In genomic region chr2:127398239-127398590, GRCh38 we compare ENCODE assay signal across 10 cellular contexts. TPM values are rescaled to one million over a fixed set of nuclear protein-coding genes. Genes with fewer than 3 reads are reported as not detected.
DNase-seq lines count a peak whose midpoint lies in the region; ATAC-seq lines count a peak whose summit lies in the region.
"Had no signal": no experiment of that assay in that cellular context is flagged by ENCODE, and none has a peak within 500 bp of the region (broad histone marks: within the 10 kb centered on the region; RNA-seq: fewer than 3 reads in every experiment).

No MANE protein-coding gene starts in this region.

- no peak overlapping the region for H2BK15ac ChIP-seq in neuronal stem cell (ENCODE audit: low read length)

- H4K91ac ChIP-seq in neuronal stem cell (ENCODE audit: low read depth, low read length, poor library complexity), result no peak overlapping the region

- H2BK5ac ChIP-seq in neuronal stem cell (ENCODE audit: low read length), result no peak overlapping the region

- WGBS in neuronal stem cell (ENCODE audit: extremely low coverage in 2 of 2, insufficient read length in 2 of 2, insufficient replicate concordance in 1 of 2), 2 donors, result no CpG with 5 or more reads among the region's 4 CpGs

- H3K4me2 ChIP-seq in neuronal stem cell (ENCODE audit: insufficient read depth, low read length, poor library complexity, severe bottlenecking), result no peak overlapping the region

- no peak overlapping the region for H3K4ac ChIP-seq in neuronal stem cell (ENCODE audit: low read length)

- DNase-seq in GM04503 (ENCODE audit: low read depth), result peak; percentile 76
- DNase-seq in T1000 (lab: John Stamatoyannopoulos, UW), result peak; percentile 79
- DNase-seq in neuronal stem cell (ENCODE audit: low spot score), result no peak
- DNase-seq in OCI-M2 (lab: John Stamatoyannopoulos, UW; ENCODE audit: unreplicated experiment), result no peak
- DNase-seq in NCI-H1694 (lab: John Stamatoyannopoulos, UW), result no peak

- ATAC-seq in GM21529 (IDR thresholded peaks at IDR 0.05; ENCODE audit: unreplicated experiment) (peak; percentile 93), HG03575 (IDR thresholded peaks at IDR 0.05; ENCODE audit: extremely low read depth, insufficient number of reproducible peaks, low FRiP score, unreplicated experiment) (peak; percentile 58), esophagus mucosa (peak; percentile 82)

- H3K79me1 ChIP-seq in neuronal stem cell (ENCODE audit: low read depth, low read length), result no peaks in the 10 kb centered on the region

- no peak overlapping the region for H3K4me3 ChIP-seq in neuronal stem cell (ENCODE audit: low read length in 2 of 2)

- H3K27me3 ChIP-seq in neuronal stem cell (ENCODE audit: control insufficient read depth in 3 of 3, insufficient read depth in 3 of 3, low read depth in 1 of 3, low read length in 3 of 3), result peaks cover 0 to 9% (median 0%) of the 10 kb centered on the region in 3 experiments
- H3K27me3 ChIP-seq: neutrophil had no signal

- no peak overlapping the region for H2BK12ac ChIP-seq in neuronal stem cell (ENCODE audit: low read length)

- no peak overlapping the region for H3K9ac ChIP-seq in neuronal stem cell (ENCODE audit: low read depth, low read length, poor library complexity)

- no peak overlapping the region for H3K14ac ChIP-seq in neuronal stem cell (ENCODE audit: low read length)

- no peak overlapping the region for H4K8ac ChIP-seq in neuronal stem cell (ENCODE audit: low read depth, low read length)

- peak overlapping the region; percentile 24 for H3K18ac ChIP-seq in neuronal stem cell (ENCODE audit: low read length)

- peaks cover 2 to 9% of the 10 kb centered on the region in 2 donors for H3K4me1 ChIP-seq in neuronal stem cell (ENCODE audit: control insufficient read depth in 2 of 2, insufficient read depth in 1 of 2, low read depth in 1 of 2, low read length in 2 of 2)

- H3K9me3 ChIP-seq in neuronal stem cell (replicated peaks in 1 of 2; ENCODE audit: control insufficient read depth in 2 of 2, insufficient read depth in 1 of 2, low read depth in 1 of 2, low read length in 2 of 2), result peaks cover 0 to 3% of the 10 kb centered on the region in 2 donors
- H3K9me3 ChIP-seq: neutrophil had no signal

- H3K27ac ChIP-seq in neuronal stem cell (replicated peaks; ENCODE audit: low read length), result no peak overlapping the region
- H3K27ac ChIP-seq: neutrophil had no signal

- H2AFZ ChIP-seq in neuronal stem cell (ENCODE audit: low read length), result no peak overlapping the region

- H2AK5ac ChIP-seq in neuronal stem cell (ENCODE audit: low read depth, low read length), result peak overlapping the region; percentile 13

- H3K23ac ChIP-seq in neuronal stem cell (ENCODE audit: low read depth, low read length, poor library complexity), result no peak overlapping the region

- H2BK120ac ChIP-seq in neuronal stem cell (ENCODE audit: low read depth, low read length), result no peak overlapping the region

- no peaks in the 10 kb centered on the region for H3K36me3 ChIP-seq in neuronal stem cell (replicated peaks in 1 of 2; ENCODE audit: control insufficient read depth in 2 of 2, insufficient read depth in 2 of 2, low read length in 2 of 2)
- H3K36me3 ChIP-seq: neutrophil had no signal

RNA-seq across cellular contexts. Expression of gene MAP3K2, which starts 10.4 kb away (rescaled TPM):
- total RNA-seq in esophagus mucosa, result 30.0 TPM
- polyA plus RNA-seq in neuronal stem cell (2013, experiment 1 of 2), result 9.5 TPM
- polyA plus RNA-seq in neuronal stem cell (2013, experiment 2 of 2), result 10.4 TPM

RNA-seq across cellular contexts. Expression of gene PROC, which starts 20.0 kb away (rescaled TPM):
- 0.20 TPM for total RNA-seq in esophagus mucosa
- 0.07 TPM for polyA plus RNA-seq in neuronal stem cell (2013, experiment 1 of 2)
- 0.07 TPM for polyA plus RNA-seq in neuronal stem cell (2013, experiment 2 of 2)
- total RNA-seq: T-helper 2 cell treated with Interferon-gamma antibody and Interleukin-4, amounts not matched to agents 100 ng/mL and 5 ng/mL, for 36 hours had no signal

Comparison
In these comparisons a context has a peak if more than half of its experiments do, and no peak if none do; other contexts are left out.
1. DNase-seq: peak in GM04503 (single experiment) and T1000 (single experiment); none in neuronal stem cell (single experiment), OCI-M2 (single experiment) and NCI-H1694 (single experiment).
2. Peak in every context shown above with its lines, with median percentiles within 50 percentile points of each other: ATAC-seq.